1 cellular context compared by ENCODE assay signal in the genomic region with DNA sequence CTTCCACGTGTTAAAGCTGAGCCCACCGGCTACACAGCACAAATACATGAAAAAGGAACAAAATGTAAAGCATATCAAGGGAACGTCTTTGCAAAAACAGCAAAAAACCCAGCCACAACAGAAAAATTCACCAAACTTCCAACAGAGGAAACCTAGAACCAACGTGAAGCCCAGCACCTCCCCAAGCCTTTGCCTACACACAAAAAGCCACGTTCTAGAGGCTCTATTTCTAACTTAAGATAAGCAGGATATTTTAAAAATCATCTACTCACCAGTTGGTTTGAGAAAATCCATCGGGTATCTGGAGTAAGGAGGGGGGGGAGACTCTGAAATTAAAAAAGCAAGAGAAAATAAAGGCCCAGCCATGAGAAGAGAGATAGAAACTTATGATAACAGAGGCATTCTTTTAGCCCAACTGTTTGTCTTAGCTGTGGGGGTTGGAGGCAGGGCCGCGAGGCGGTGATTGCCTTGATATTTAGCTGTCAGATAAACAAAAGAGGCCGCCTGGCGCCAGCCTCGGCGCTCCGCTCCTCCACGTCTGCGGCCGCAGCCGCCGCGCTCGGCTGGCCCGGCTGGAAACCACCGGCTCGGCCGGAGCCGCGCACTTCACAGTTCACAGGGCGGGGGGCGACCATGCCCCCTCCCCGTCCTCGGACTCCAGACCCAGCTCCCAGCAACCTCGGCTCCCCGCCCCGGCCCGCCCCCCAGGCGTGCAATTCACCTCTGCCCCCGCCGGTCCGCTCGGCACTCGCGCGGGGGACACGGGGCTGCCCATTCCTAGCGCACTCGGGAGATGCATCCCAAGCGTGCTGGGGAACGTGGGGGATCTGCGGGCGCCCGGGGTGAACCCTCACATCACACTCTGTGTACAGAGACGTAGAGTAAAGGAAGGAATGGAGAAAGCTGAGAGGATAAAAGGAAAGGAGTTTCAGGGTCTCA.
TF ChIP-seq lines count a peak whose summit lies in the region.

No MANE protein-coding gene starts in this region.

TF ChIP-seq in HepG2, 621 proteins besides CTCF, POLR2A, EP300 and RAD21 (continued from another document and continues in another):
- TF ChIP-seq, protein P1, sequence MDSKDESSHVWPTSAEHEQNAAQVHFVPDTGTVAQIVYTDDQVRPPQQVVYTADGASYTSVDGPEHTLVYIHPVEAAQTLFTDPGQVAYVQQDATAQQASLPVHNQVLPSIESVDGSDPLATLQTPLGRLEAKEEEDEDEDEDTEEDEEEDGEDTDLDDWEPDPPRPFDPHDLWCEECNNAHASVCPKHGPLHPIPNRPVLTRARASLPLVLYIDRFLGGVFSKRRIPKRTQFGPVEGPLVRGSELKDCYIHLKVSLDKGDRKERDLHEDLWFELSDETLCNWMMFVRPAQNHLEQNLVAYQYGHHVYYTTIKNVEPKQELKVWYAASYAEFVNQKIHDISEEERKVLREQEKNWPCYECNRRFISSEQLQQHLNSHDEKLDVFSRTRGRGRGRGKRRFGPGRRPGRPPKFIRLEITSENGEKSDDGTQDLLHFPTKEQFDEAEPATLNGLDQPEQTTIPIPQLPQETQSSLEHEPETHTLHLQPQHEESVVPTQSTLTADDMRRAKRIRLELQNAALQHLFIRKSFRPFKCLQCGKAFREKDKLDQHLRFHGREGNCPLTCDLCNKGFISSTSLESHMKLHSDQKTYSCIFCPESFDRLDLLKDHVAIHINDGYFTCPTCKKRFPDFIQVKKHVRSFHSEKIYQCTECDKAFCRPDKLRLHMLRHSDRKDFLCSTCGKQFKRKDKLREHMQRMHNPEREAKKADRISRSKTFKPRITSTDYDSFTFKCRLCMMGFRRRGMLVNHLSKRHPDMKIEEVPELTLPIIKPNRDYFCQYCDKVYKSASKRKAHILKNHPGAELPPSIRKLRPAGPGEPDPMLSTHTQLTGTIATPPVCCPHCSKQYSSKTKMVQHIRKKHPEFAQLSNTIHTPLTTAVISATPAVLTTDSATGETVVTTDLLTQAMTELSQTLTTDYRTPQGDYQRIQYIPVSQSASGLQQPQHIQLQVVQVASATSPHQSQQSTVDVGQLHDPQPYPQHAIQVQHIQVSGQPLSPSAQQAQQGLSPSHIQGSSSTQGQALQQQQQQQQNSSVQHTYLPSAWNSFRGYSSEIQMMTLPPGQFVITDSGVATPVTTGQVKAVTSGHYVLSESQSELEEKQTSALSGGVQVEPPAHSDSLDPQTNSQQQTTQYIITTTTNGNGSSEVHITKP (CRISPR knock-in tag; IDR thresholded peaks at IDR 0.05; ENCODE audit: low read depth) = peak; percentile 57; the same call in 1 of the 2 replicates
- peak; percentile 62; the same call in 1 of the 2 replicates for TF ChIP-seq POLR2G (IDR thresholded peaks at IDR 0.05; ENCODE audit: low read depth, low read length)
- TF ChIP-seq KDM5B (CRISPR knock-in tag; IDR thresholded peaks at IDR 0.05; ENCODE audit: borderline replicate concordance) = 0 out of 2 replicates have a peak, but pooled peaks have one; percentile 38
- TF ChIP-seq, protein P2, sequence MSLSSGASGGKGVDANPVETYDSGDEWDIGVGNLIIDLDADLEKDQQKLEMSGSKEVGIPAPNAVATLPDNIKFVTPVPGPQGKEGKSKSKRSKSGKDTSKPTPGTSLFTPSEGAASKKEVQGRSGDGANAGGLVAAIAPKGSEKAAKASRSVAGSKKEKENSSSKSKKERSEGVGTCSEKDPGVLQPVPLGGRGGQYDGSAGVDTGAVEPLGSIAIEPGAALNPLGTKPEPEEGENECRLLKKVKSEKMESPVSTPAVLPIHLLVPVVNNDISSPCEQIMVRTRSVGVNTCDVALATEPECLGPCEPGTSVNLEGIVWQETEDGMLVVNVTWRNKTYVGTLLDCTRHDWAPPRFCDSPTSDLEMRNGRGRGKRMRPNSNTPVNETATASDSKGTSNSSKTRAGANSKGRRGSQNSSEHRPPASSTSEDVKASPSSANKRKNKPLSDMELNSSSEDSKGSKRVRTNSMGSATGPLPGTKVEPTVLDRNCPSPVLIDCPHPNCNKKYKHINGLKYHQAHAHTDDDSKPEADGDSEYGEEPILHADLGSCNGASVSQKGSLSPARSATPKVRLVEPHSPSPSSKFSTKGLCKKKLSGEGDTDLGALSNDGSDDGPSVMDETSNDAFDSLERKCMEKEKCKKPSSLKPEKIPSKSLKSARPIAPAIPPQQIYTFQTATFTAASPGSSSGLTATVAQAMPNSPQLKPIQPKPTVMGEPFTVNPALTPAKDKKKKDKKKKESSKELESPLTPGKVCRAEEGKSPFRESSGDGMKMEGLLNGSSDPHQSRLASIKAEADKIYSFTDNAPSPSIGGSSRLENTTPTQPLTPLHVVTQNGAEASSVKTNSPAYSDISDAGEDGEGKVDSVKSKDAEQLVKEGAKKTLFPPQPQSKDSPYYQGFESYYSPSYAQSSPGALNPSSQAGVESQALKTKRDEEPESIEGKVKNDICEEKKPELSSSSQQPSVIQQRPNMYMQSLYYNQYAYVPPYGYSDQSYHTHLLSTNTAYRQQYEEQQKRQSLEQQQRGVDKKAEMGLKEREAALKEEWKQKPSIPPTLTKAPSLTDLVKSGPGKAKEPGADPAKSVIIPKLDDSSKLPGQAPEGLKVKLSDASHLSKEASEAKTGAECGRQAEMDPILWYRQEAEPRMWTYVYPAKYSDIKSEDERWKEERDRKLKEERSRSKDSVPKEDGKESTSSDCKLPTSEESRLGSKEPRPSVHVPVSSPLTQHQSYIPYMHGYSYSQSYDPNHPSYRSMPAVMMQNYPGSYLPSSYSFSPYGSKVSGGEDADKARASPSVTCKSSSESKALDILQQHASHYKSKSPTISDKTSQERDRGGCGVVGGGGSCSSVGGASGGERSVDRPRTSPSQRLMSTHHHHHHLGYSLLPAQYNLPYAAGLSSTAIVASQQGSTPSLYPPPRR (CRISPR knock-in tag; IDR thresholded peaks at IDR 0.05; ENCODE audit: borderline replicate concordance) = peak; percentile 90; the same call in 1 of the 2 replicates
- TF ChIP-seq, protein P3, sequence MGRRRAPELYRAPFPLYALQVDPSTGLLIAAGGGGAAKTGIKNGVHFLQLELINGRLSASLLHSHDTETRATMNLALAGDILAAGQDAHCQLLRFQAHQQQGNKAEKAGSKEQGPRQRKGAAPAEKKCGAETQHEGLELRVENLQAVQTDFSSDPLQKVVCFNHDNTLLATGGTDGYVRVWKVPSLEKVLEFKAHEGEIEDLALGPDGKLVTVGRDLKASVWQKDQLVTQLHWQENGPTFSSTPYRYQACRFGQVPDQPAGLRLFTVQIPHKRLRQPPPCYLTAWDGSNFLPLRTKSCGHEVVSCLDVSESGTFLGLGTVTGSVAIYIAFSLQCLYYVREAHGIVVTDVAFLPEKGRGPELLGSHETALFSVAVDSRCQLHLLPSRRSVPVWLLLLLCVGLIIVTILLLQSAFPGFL (CRISPR knock-in tag; IDR thresholded peaks at IDR 0.05) = no peak
- 0 out of 2 replicates have a peak, but pooled peaks have one; percentile 78 for TF ChIP-seq ZNF20 (CRISPR knock-in tag; IDR thresholded peaks at IDR 0.05)
- TF ChIP-seq ZNF784 (CRISPR knock-in tag; IDR thresholded peaks at IDR 0.05; ENCODE audit: borderline replicate concordance) = no peak
- no peak for TF ChIP-seq ZNF552 (CRISPR knock-in tag; IDR thresholded peaks at IDR 0.05; ENCODE audit: borderline replicate concordance)
- no peak; the same call in 1 of the 2 replicates for TF ChIP-seq MAZ (IDR thresholded peaks at IDR 0.05; ENCODE audit: borderline replicate concordance, low read depth, low read length)
- TF ChIP-seq MAZ (CRISPR knock-in tag; IDR thresholded peaks at IDR 0.05; ENCODE audit: low read depth) = 0 out of 2 replicates have a peak, but pooled peaks have one; percentile 40
- TF ChIP-seq HOXA3 (CRISPR knock-in tag; IDR thresholded peaks at IDR 0.05) = peak; percentile 48
- peak; percentile 72; the same call in 1 of the 2 replicates for TF ChIP-seq GATA4 (IDR thresholded peaks at IDR 0.05; ENCODE audit: borderline replicate concordance, low read depth)
- TF ChIP-seq MXI1 (IDR thresholded peaks at IDR 0.05; ENCODE audit: borderline replicate concordance, low read depth, low read length) = peak; percentile 69; the same call in 1 of the 3 replicates
- no peak for TF ChIP-seq SRSF9 (IDR thresholded peaks at IDR 0.05; ENCODE audit: borderline replicate concordance, insufficient read depth, low read depth, low read length, poor library complexity, severe bottlenecking)
- TF ChIP-seq RCOR2 (CRISPR knock-in tag; IDR thresholded peaks at IDR 0.05) = no peak
- TF ChIP-seq SOX13 (IDR thresholded peaks at IDR 0.05) = peak; percentile 45; the same call in 1 of the 2 replicates
- TF ChIP-seq SOX13 (CRISPR knock-in tag; conservative IDR thresholded peaks at IDR 0.05 in 1 of 2, IDR thresholded peaks at IDR 0.05 in 1 of 2) = peak in 1 of 2 experiments; percentile 85; a peak in 2 of 4 replicates
- TF ChIP-seq KLF16 (CRISPR knock-in tag; IDR thresholded peaks at IDR 0.05) = peak in 1 of 2 experiments; percentile 78; a peak in 1 of 4 replicates
- TF ChIP-seq, protein P4, sequence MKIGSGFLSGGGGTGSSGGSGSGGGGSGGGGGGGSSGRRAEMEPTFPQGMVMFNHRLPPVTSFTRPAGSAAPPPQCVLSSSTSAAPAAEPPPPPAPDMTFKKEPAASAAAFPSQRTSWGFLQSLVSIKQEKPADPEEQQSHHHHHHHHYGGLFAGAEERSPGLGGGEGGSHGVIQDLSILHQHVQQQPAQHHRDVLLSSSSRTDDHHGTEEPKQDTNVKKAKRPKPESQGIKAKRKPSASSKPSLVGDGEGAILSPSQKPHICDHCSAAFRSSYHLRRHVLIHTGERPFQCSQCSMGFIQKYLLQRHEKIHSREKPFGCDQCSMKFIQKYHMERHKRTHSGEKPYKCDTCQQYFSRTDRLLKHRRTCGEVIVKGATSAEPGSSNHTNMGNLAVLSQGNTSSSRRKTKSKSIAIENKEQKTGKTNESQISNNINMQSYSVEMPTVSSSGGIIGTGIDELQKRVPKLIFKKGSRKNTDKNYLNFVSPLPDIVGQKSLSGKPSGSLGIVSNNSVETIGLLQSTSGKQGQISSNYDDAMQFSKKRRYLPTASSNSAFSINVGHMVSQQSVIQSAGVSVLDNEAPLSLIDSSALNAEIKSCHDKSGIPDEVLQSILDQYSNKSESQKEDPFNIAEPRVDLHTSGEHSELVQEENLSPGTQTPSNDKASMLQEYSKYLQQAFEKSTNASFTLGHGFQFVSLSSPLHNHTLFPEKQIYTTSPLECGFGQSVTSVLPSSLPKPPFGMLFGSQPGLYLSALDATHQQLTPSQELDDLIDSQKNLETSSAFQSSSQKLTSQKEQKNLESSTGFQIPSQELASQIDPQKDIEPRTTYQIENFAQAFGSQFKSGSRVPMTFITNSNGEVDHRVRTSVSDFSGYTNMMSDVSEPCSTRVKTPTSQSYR (CRISPR knock-in tag; IDR thresholded peaks at IDR 0.05; ENCODE audit: borderline replicate concordance) = peak; percentile 85
- no peak for TF ChIP-seq ZFYVE20 (CRISPR knock-in tag; IDR thresholded peaks at IDR 0.05; ENCODE audit: borderline replicate concordance, low read depth)
- TF ChIP-seq, protein P5, sequence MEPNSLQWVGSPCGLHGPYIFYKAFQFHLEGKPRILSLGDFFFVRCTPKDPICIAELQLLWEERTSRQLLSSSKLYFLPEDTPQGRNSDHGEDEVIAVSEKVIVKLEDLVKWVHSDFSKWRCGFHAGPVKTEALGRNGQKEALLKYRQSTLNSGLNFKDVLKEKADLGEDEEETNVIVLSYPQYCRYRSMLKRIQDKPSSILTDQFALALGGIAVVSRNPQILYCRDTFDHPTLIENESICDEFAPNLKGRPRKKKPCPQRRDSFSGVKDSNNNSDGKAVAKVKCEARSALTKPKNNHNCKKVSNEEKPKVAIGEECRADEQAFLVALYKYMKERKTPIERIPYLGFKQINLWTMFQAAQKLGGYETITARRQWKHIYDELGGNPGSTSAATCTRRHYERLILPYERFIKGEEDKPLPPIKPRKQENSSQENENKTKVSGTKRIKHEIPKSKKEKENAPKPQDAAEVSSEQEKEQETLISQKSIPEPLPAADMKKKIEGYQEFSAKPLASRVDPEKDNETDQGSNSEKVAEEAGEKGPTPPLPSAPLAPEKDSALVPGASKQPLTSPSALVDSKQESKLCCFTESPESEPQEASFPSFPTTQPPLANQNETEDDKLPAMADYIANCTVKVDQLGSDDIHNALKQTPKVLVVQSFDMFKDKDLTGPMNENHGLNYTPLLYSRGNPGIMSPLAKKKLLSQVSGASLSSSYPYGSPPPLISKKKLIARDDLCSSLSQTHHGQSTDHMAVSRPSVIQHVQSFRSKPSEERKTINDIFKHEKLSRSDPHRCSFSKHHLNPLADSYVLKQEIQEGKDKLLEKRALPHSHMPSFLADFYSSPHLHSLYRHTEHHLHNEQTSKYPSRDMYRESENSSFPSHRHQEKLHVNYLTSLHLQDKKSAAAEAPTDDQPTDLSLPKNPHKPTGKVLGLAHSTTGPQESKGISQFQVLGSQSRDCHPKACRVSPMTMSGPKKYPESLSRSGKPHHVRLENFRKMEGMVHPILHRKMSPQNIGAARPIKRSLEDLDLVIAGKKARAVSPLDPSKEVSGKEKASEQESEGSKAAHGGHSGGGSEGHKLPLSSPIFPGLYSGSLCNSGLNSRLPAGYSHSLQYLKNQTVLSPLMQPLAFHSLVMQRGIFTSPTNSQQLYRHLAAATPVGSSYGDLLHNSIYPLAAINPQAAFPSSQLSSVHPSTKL (CRISPR knock-in tag; IDR thresholded peaks at IDR 0.05) = peak; percentile 55; the same call in 1 of the 2 replicates
- TF ChIP-seq, protein P6, sequence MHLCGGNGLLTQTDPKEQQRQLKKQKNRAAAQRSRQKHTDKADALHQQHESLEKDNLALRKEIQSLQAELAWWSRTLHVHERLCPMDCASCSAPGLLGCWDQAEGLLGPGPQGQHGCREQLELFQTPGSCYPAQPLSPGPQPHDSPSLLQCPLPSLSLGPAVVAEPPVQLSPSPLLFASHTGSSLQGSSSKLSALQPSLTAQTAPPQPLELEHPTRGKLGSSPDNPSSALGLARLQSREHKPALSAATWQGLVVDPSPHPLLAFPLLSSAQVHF (CRISPR knock-in tag; IDR thresholded peaks at IDR 0.05) = peak; percentile 49; the same call in 1 of the 2 replicates
- peak; percentile 85 for TF ChIP-seq PHF21A (CRISPR knock-in tag; IDR thresholded peaks at IDR 0.05)
- peak; percentile 50; the same call in 1 of the 2 replicates for TF ChIP-seq BRD4 (CRISPR knock-in tag; IDR thresholded peaks at IDR 0.05)
- no peak; the same call in 1 of the 2 replicates for TF ChIP-seq BORCS8-MEF2B (CRISPR knock-in tag; IDR thresholded peaks at IDR 0.05)
- TF ChIP-seq ZNF17 (CRISPR knock-in tag; IDR thresholded peaks at IDR 0.05) = no peak
